ENCODE assay signal across 36 cellular contexts in genomic region chrX:13798184-13798583, GRCh38. TPM values are rescaled to one million over a fixed set of nuclear protein-coding genes. Genes with fewer than 3 reads are reported as not detected.
"Had no signal": no experiment of that assay in that cellular context is flagged by ENCODE, and none has a peak within 500 bp of the region (broad histone marks: within the 10 kb centered on the region; RNA-seq: fewer than 3 reads in every experiment).

No MANE protein-coding gene starts in this region.

- DNase-seq: activated B cell treated with CpG ODN at 0.5 μM for 24 hours; activated CD4-positive, alpha-beta memory T cell treated with anti-CD3 and anti-CD28 coated beads for 36 hours; activated CD4-positive, alpha-beta T cell treated with anti-CD3 and anti-CD28 coated beads for 4 hours; activated CD4-positive, alpha-beta T cell treated with anti-CD3 and anti-CD28 coated beads, Interleukin-2, amount 10 ng/mL, durations not matched to agents 24 days and 14 days; activated CD4-positive, alpha-beta T cell treated with anti-CD3 and anti-CD28 coated beads, Interleukin-2, amount 50 U/mL, for 1 hour; activated CD4-positive, alpha-beta T cell treated with anti-CD3 and anti-CD28 coated beads, Interleukin-2, amount 50 U/mL, for 4 hours; activated CD4-positive, CD25-positive, alpha-beta regulatory T cell treated with anti-CD3 and anti-CD28 coated beads, Interleukin-2, amount 50 U/mL, for 72 hours; activated CD8-positive, alpha-beta memory T cell treated with anti-CD3 and anti-CD28 coated beads, Interleukin-2, amount 50 U/mL, for 4 hours; activated CD8-positive, alpha-beta T cell treated with anti-CD3 and anti-CD28 coated beads for 36 hours; activated effector memory CD4-positive, alpha-beta T cell treated with anti-CD3 and anti-CD28 coated beads, Interleukin-2, amount 50 U/mL, for 16 hours; activated gamma-delta T cell treated with Interleukin-2 at 50 U/mL for 16 hours; activated naive CD4-positive, alpha-beta T cell; activated naive CD4-positive, alpha-beta T cell treated with anti-CD3 and anti-CD28 coated beads for 36 hours; activated naive CD4-positive, alpha-beta T cell treated with anti-CD3 and anti-CD28 coated beads, Interleukin-2, amount 50 U/mL, for 16 hours; activated naive CD8-positive, alpha-beta T cell treated with anti-CD3 and anti-CD28 coated beads for 36 hours; activated T-cell treated with anti-CD3 and anti-CD28 coated beads for 4 hours; activated T-cell treated with anti-CD3 and anti-CD28 coated beads, Interleukin-2, amount 50 U/mL, for 1 hour; activated T-cell treated with anti-CD3 and anti-CD28 coated beads, Interleukin-2, amount 50 U/mL, for 4 hours; activated T-cell treated with anti-CD3 and anti-CD28 coated beads, Interleukin-2, amount 50 U/mL, for 72 hours; adrenal gland; amniotic stem cell; aorta; body of pancreas; brain microvascular endothelial cell; cerebellar nuclear complex; T-helper 2 cell; T-helper 9 cell had no signal

- H3K27ac ChIP-seq: adrenal gland, body of pancreas, brain microvascular endothelial cell, breast epithelium, VCaP had no signal

- H3K9me3 ChIP-seq: adrenal gland, body of pancreas had no signal

- ATAC-seq: activated CD8-positive, alpha-beta T cell treated with anti-CD3 and anti-CD28 coated beads for 36 hours; activated naive CD4-positive, alpha-beta T cell treated with anti-CD3 and anti-CD28 coated beads, Interleukin-2, amount 50 U/mL, for 72 hours; activated T-cell treated with anti-CD3 and anti-CD28 coated beads, Interleukin-2, amount 50 U/mL, for 4 hours; activated T-cell treated with anti-CD3 and anti-CD28 coated beads, Interleukin-2, amount 50 U/mL, for 72 hours; activated T-helper 17 cell treated with anti-CD3 and anti-CD28 coated beads, Interleukin-2, amount 50 U/mL, for 72 hours; body of pancreas had no signal

- H3K4me3 ChIP-seq: adrenal gland, body of pancreas, breast epithelium had no signal

- H3K27me3 ChIP-seq: adrenal gland, body of pancreas, brain microvascular endothelial cell had no signal

- FAIRE-seq: astrocyte, colon, TTC549 had no signal

- H3K4me1 ChIP-seq: adrenal gland, body of pancreas, breast epithelium had no signal

- H3K36me3 ChIP-seq: adrenal gland, brain microvascular endothelial cell, breast epithelium had no signal

RNA-seq across cellular contexts. Expression of gene GPM6B, which starts 18.7 kb away (rescaled TPM):
- total RNA-seq: activated B cell treated with CpG ODN at 0.5 μM for 24 hours; activated CD4-positive, alpha-beta memory T cell treated with anti-CD3 and anti-CD28 coated beads for 36 hours; activated CD4-positive, alpha-beta T cell treated with anti-CD3 and anti-CD28 coated beads, Interleukin-2, amount 10 ng/mL, durations not matched to agents 24 days and 14 days; activated CD8-positive, alpha-beta memory T cell treated with anti-CD3 and anti-CD28 coated beads for 36 hours; activated CD8-positive, alpha-beta T cell treated with anti-CD3 and anti-CD28 coated beads for 36 hours; activated naive CD4-positive, alpha-beta T cell treated with anti-CD3 and anti-CD28 coated beads for 36 hours; activated naive CD4-positive, alpha-beta T cell treated with anti-CD3 and anti-CD28 coated beads, Interleukin-2, amount 50 U/mL, for 72 hours; activated naive CD8-positive, alpha-beta T cell treated with anti-CD3 and anti-CD28 coated beads for 36 hours; activated T-cell treated with anti-CD3 and anti-CD28 coated beads, Interleukin-2, amount 50 U/mL, for 72 hours; activated T-helper 1 cell treated with anti-CD3 and anti-CD28 coated beads, Interleukin-12 subunit alpha, Interleukin-12 subunit beta, Interleukin-2, Interleukin-4 antibody, amounts not matched to agents 30 ng/mL and 10 ng/mL and 1 ng/mL, durations not matched to agents 14 hours and 24 hours and 36 hours; activated T-helper 17 cell treated with anti-CD3 and anti-CD28 coated beads, Interleukin-2, amount 50 U/mL, for 72 hours had no signal
